Comparison of ENCODE assay signal across 1 cellular context in genomic region chr10:44195120-44196007, GRCh38.
TF ChIP-seq lines count a peak whose summit lies in the region.

No MANE protein-coding gene starts in this region.

TF ChIP-seq in HepG2, 621 proteins besides CTCF, POLR2A, EP300 and RAD21 (continued from another document):
- TF ChIP-seq ZKSCAN8 (CRISPR knock-in tag; IDR thresholded peaks at IDR 0.05; ENCODE audit: borderline replicate concordance), result peak; percentile 81; the same call in 1 of the 2 replicates
- peak; percentile 78 for TF ChIP-seq BCL6 (CRISPR knock-in tag; IDR thresholded peaks at IDR 0.05)
- TF ChIP-seq FOXA1 (IDR thresholded peaks at IDR 0.05), result peak; percentile 62; the same call in 1 of the 2 replicates
- peak; percentile 86 for TF ChIP-seq FOXA1 (CRISPR knock-in tag; IDR thresholded peaks at IDR 0.05)
- TF ChIP-seq TFDP2 (CRISPR knock-in tag; IDR thresholded peaks at IDR 0.05), result 0 out of 2 replicates have a peak, but pooled peaks have one; percentile 10
- TF ChIP-seq ZBTB34 (CRISPR knock-in tag; IDR thresholded peaks at IDR 0.05), result peak; percentile 65; the same call in 1 of the 2 replicates
- peak; percentile 71 for TF ChIP-seq ZMYM2 (CRISPR knock-in tag; IDR thresholded peaks at IDR 0.05)
- peak; percentile 41; the same call in 1 of the 2 replicates for TF ChIP-seq SAP130 (CRISPR knock-in tag; IDR thresholded peaks at IDR 0.05; ENCODE audit: low read depth)
- TF ChIP-seq FLYWCH1 (CRISPR knock-in tag; IDR thresholded peaks at IDR 0.05), result no peak
- peak; percentile 73 for TF ChIP-seq CREM (IDR thresholded peaks at IDR 0.05)
- TF ChIP-seq CREM (CRISPR knock-in tag; IDR thresholded peaks at IDR 0.05), result no peak
- TF ChIP-seq ERF (CRISPR knock-in tag; IDR thresholded peaks at IDR 0.05), result peak; percentile 80
- TF ChIP-seq RCOR2 (CRISPR knock-in tag; IDR thresholded peaks at IDR 0.05), result peak; percentile 73
- no peak for TF ChIP-seq ZNF34 (CRISPR knock-in tag; IDR thresholded peaks at IDR 0.05; ENCODE audit: borderline replicate concordance)
- TF ChIP-seq ZNF800 (CRISPR knock-in tag; IDR thresholded peaks at IDR 0.05), result no peak
- peak; percentile 48; the same call in 1 of the 2 replicates for TF ChIP-seq HNF1A (IDR thresholded peaks at IDR 0.05; ENCODE audit: low read depth)
- TF ChIP-seq HNF1A (CRISPR knock-in tag; IDR thresholded peaks at IDR 0.05; ENCODE audit: borderline replicate concordance), result peak; percentile 38; the same call in 1 of the 2 replicates
- TF ChIP-seq YY1 (IDR thresholded peaks at IDR 0.05; ENCODE audit: insufficient read depth, insufficient replicate concordance, low read depth, low read length), result peak; percentile 54
- peak; percentile 71; the same call in 1 of the 2 replicates for TF ChIP-seq ZNF503 (CRISPR knock-in tag; IDR thresholded peaks at IDR 0.05)
- TF ChIP-seq ZNF256 (CRISPR knock-in tag; conservative IDR thresholded peaks at IDR 0.05), result no peak
- no peak for TF ChIP-seq ZNF292 (CRISPR knock-in tag; IDR thresholded peaks at IDR 0.05; ENCODE audit: borderline replicate concordance, low read depth)
- peak; percentile 72 for TF ChIP-seq ASH2L (IDR thresholded peaks at IDR 0.05; ENCODE audit: insufficient read length, low read depth, low read length)
- TF ChIP-seq CHCHD3 (CRISPR knock-in tag; IDR thresholded peaks at IDR 0.05), result no peak
- TF ChIP-seq ZNF337 (CRISPR knock-in tag; IDR thresholded peaks at IDR 0.05; ENCODE audit: borderline replicate concordance, low read depth), result peak; percentile 42; the same call in 1 of the 2 replicates
- peak; percentile 31; the same call in 1 of the 2 replicates for TF ChIP-seq ZNF687 (CRISPR knock-in tag; IDR thresholded peaks at IDR 0.05)
- no peak for TF ChIP-seq ZNF615 (CRISPR knock-in tag; IDR thresholded peaks at IDR 0.05; ENCODE audit: borderline replicate concordance)
- no peak for TF ChIP-seq PAF1 (CRISPR knock-in tag; IDR thresholded peaks at IDR 0.05)
- peak; percentile 62 for TF ChIP-seq HOXA3 (CRISPR knock-in tag; IDR thresholded peaks at IDR 0.05)
- peak; percentile 19; the same call in 1 of the 2 replicates for TF ChIP-seq ZNF878 (CRISPR knock-in tag; IDR thresholded peaks at IDR 0.05)
- peak; percentile 72; the same call in 1 of the 2 replicates for TF ChIP-seq SMAD3 (CRISPR knock-in tag; IDR thresholded peaks at IDR 0.05)
- TF ChIP-seq ISL2 (CRISPR knock-in tag; IDR thresholded peaks at IDR 0.05), result peak; percentile 75
- TF ChIP-seq MIER2 (CRISPR knock-in tag; IDR thresholded peaks at IDR 0.05), result no peak; the same call in 1 of the 2 replicates
